In genomic region chr1:23559136-23559984, GRCh38 we compare ENCODE assay signal across 8 cellular contexts. TPM values are rescaled to one million over a fixed set of nuclear protein-coding genes. Genes with fewer than 3 reads are reported as not detected.
DNase-seq lines count a peak whose midpoint lies in the region; ATAC-seq and TF ChIP-seq lines count a peak whose summit lies in the region.

Gene ID3 (minus strand): TSS chr1:23559501. CDS start chr1:23559426, 75 bp downstream.

- POLR2A ChIA-PET in AG04450 (lab: Yijun Ruan, JAX) (interaction anchor here (0.6 to 3.8 kb wide), 19 partner anchors 10 to 215 kb away, joined by 3 to 57 read pairs (median 6); partner anchors contain the start of genes ASAP3, HNRNPR and RPL11), activated B cell treated with CpG ODN at 0.5 μM for 24 hours (lab: Charles Lee) (interaction anchor here (0.6 to 36.4 kb wide), 18 partner anchors 9 to 330 kb away, joined by 3 to 1151 read pairs (median 7); partner anchors contain the start of genes E2F2 and HNRNPR)

- H3K27me3 ChIP-seq in AG04450 (ENCODE audit: control insufficient read depth, insufficient read depth, low read length) = no peaks in the 10 kb centered on the region

- H3K9me3 ChIP-seq in AG04450 (ENCODE audit: control insufficient read depth, insufficient read depth, low read length) = no peaks in the 10 kb centered on the region; the same call in 1 of the 2 replicates

- peak within 1 kb of the TSS; percentile 98 for H3K27ac ChIP-seq in AG04450 (ENCODE audit: low read depth, low read length)

- TF ChIP-seq CTCF in AG04450 (IDR thresholded peaks at IDR 0.05; ENCODE audit: low read depth, low read length) (no peak), activated B cell treated with CpG ODN at 0.5 μM for 24 hours (IDR thresholded peaks at IDR 0.05) (no peak), cardiac fibroblast (IDR thresholded peaks at IDR 0.05; ENCODE audit: low read depth, low read length) (no peak)

- ATAC-seq in GM18870 (IDR thresholded peaks at IDR 0.05; ENCODE audit: unreplicated experiment) (peak; percentile 49), HG03108 (IDR thresholded peaks at IDR 0.05; ENCODE audit: unreplicated experiment) (peak; percentile 58), activated B cell treated with CpG ODN at 0.5 μM for 24 hours (ENCODE audit: low read depth) (peak; percentile 75)

- intact Hi-C loops in activated B cell treated with CpG ODN at 0.5 μM for 24 hours (cut with micrococcal nuclease) = loop anchor here (1.0 to 10.0 kb wide), 8 partner anchors 10 to 165 kb away; no protein-coding TSS in a partner anchor

- peak; percentile 88 for DNase-seq in AG04450 (ENCODE audit: low read depth, low spot score)
- peak; percentile 98 for DNase-seq in NCI-H2227 (lab: John Stamatoyannopoulos, UW; ENCODE audit: unreplicated experiment)
- DNase-seq in activated B cell treated with CpG ODN at 0.5 μM for 24 hours = peak; percentile 90
- DNase-seq in cardiac fibroblast (ENCODE audit: low read depth in 2 of 2) = peak; percentile 99
- peak; percentile 99 for DNase-seq in iris pigment epithelial cell (ENCODE audit: low read depth)
- peak; percentile 86 for DNase-seq in stimulated activated CD4-positive, alpha-beta T cell treated with anti-CD3 and anti-CD28 coated beads, Interleukin-12 subunit alpha, Interleukin-12 subunit beta, amount 100 ng/mL, for 4 hours

- H3K27ac Mint-ChIP-seq in activated B cell treated with CpG ODN at 0.5 μM for 24 hours = peak within 1 kb of the TSS; percentile 95

- CTCF ChIA-PET in AG04450 (lab: Charles Lee) = interaction anchor here (0.6 to 5.3 kb wide), 6 partner anchors 14 to 106 kb away, joined by 3 to 28 read pairs (median 10); no protein-coding TSS in a partner anchor
- CTCF ChIA-PET in activated B cell treated with CpG ODN at 0.5 μM for 24 hours (lab: Charles Lee) = interaction anchor here (1.0 to 31.5 kb wide), 10 partner anchors 10 to 213 kb away, joined by 3 to 872 read pairs (median 6); no protein-coding TSS in a partner anchor

- H3K36me3 Mint-ChIP-seq in activated B cell treated with CpG ODN at 0.5 μM for 24 hours (ENCODE audit: low read depth) = peaks cover 22% of the 10 kb centered on the region

- no peaks in the 10 kb centered on the region for H3K27me3 Mint-ChIP-seq in activated B cell treated with CpG ODN at 0.5 μM for 24 hours

- H3K4me3 ChIP-seq in AG04450 (ENCODE audit: low read depth, low read length) = peak within 1 kb of the TSS; percentile 86
- H3K4me3 ChIP-seq in cardiac fibroblast (replicated peaks in 1 of 2; ENCODE audit: low read depth in 2 of 2, low read length in 2 of 2) = peak within 1 kb of the TSS; percentile 93 to 99

- H3K9me3 Mint-ChIP-seq in activated B cell treated with CpG ODN at 0.5 μM for 24 hours = no peaks in the 10 kb centered on the region

- peaks cover 80% of the 10 kb centered on the region for H3K4me1 Mint-ChIP-seq in activated B cell treated with CpG ODN at 0.5 μM for 24 hours

- peak within 1 kb of the TSS; percentile 87 for H3K4me3 Mint-ChIP-seq in activated B cell treated with CpG ODN at 0.5 μM for 24 hours

RNA-seq across cellular contexts. Expression of gene ID3, which starts in this region (rescaled TPM):
- 15.3 and 25.0 TPM in 2 replicates for polyA plus RNA-seq in AG04450 (2011; rRNA removed)
- polyA minus RNA-seq in AG04450 (2011; rRNA and poly(A)+ RNA removed) = 27.0 and 45.8 TPM in 2 replicates
- total RNA-seq in activated B cell treated with CpG ODN at 0.5 μM for 24 hours = 195 and 205 TPM in 2 replicates

Comparison
In these comparisons a context has a peak if more than half of its experiments do, and no peak if none do; other contexts are left out.
1. Peak in every context shown above with its lines: DNase-seq, ATAC-seq, H3K4me3 ChIP-seq and H3K27ac ChIP-seq.